27 cellular contexts compared by ENCODE assay signal in the genomic region with DNA sequence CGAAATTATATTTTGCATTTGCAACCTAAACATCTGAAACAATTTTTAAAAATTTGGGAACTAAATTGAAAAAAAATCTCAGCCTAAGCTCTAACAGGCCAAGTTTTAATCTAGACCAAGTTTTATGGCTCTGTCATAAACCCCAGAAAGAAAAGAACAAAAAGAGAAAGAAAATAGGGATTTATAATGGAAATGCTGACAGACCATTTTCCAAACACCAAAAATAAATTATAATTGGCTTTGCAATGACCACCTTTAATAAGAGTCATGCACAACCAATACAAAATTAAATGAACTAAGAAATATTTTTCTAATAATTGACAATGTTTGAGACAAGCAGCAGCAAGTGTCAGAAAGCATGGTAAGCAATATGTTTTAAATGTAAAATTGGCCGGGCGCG.
"Had no signal": no experiment of that assay in that cellular context is flagged by ENCODE, and none has a peak within 500 bp of the region (broad histone marks: within the 10 kb centered on the region; RNA-seq: fewer than 3 reads in every experiment).

No MANE protein-coding gene starts in this region.

- H3K27ac ChIP-seq: stomach, suprapubic skin, testis, thoracic aorta, tibial artery, tibial nerve, transverse colon, upper lobe of left lung, upper lobe of right lung, uterus, vagina had no signal

- H3K4me3 ChIP-seq: stomach, suprapubic skin, testis, thoracic aorta, thyroid gland, tibial artery, tibial nerve, transverse colon, upper lobe of left lung, upper lobe of right lung, uterus, vagina had no signal

- H3K9me3 ChIP-seq: stomach, suprapubic skin, testis, thoracic aorta, thyroid gland, tibial artery, tibial nerve, transverse colon, upper lobe of left lung, upper lobe of right lung, uterus, vagina had no signal

- FAIRE-seq: urothelium cell line had no signal

- H3K27me3 ChIP-seq: stomach, suprapubic skin, testis, thyroid gland, tibial artery, tibial nerve, transverse colon, upper lobe of left lung, upper lobe of right lung, uterus, vagina had no signal

- H3K36me3 ChIP-seq: thyroid gland, uterus had no signal

- H3K4me1 ChIP-seq: stomach, suprapubic skin, testis, tibial artery, tibial nerve, transverse colon, upper lobe of left lung, upper lobe of right lung, uterus, vagina had no signal

- ATAC-seq: stimulated activated effector memory CD8-positive, alpha-beta T cell treated with anti-CD3 and anti-CD28 coated beads, Interleukin-12 subunit alpha, Interleukin-12 subunit beta, amount 100 ng/mL, for 72 hours; stimulated activated memory B cell treated with anti-CD40 and anti-IgM and Interleukin-4, amounts not matched to agents 10 μg/mL and 1 μg/mL and 100 μg/mL, for 72 hours; stimulated activated naive B cell treated with anti-CD40 and anti-IgM and Interleukin-4, amounts not matched to agents 10 μg/mL and 1 μg/mL and 100 μg/mL, for 72 hours; stimulated activated naive CD8-positive, alpha-beta T cell treated with anti-CD3 and anti-CD28 coated beads, Interleukin-15, amount 100 ng/mL, for 72 hours; stimulated activated naive CD8-positive, alpha-beta T cell treated with anti-CD3 and anti-CD28 coated beads, Interleukin-15, Interleukin-2, amounts not matched to agents 100 U/mL and 50 U/mL, for 24 hours; upper lobe of right lung had no signal

- DNase-seq: stimulated activated CD4-positive, alpha-beta T cell treated with anti-CD3 and anti-CD28 coated beads, Interleukin-2, amount 100 ng/mL, for 48 hours; stimulated activated CD4-positive, alpha-beta T cell treated with anti-CD3 and anti-CD28 coated beads, Interleukin-4, amount 100 ng/mL, for 1 hour; stimulated activated CD4-positive, alpha-beta T cell treated with anti-CD3 and anti-CD28 coated beads, Interleukin-4, amount 100 ng/mL, for 24 hours; stimulated activated CD4-positive, alpha-beta T cell treated with anti-CD3 and anti-CD28 coated beads, Interleukin-4, amount 100 ng/mL, for 4 hours; stimulated activated CD8-positive, alpha-beta memory T cell treated with anti-CD3 and anti-CD28 coated beads, Interleukin-4, amount 100 ng/mL, for 48 hours; stimulated activated naive B cell treated with anti-CD40 and anti-IgM and Interleukin-4, amounts not matched to agents 10 μg/mL and 1 μg/mL and 100 μg/mL, for 72 hours; stimulated activated naive CD4-positive, alpha-beta T cell; stimulated activated naive CD4-positive, alpha-beta T cell treated with Interleukin-2 at 50 U/mL for 16 hours; stimulated activated naive CD8-positive, alpha-beta T cell treated with anti-CD3 and anti-CD28 coated beads, Interleukin-15, amount 100 ng/mL, for 72 hours; stimulated activated naive CD8-positive, alpha-beta T cell treated with anti-CD3 and anti-CD28 coated beads, Interleukin-15, Interleukin-2, amounts not matched to agents 100 U/mL and 50 U/mL, for 24 hours; stomach; substantia nigra; testis; thyroid gland; tibial artery; transverse colon; trophoblast cell; upper lobe of left lung; upper lobe of right lung; uterus had no signal
